Comparison of ENCODE assay signal across 18 cellular contexts in genomic region chr3:128823008-128823407, GRCh38.
"Had no signal": no experiment of that assay in that cellular context is flagged by ENCODE, and none has a peak within 500 bp of the region (broad histone marks: within the 10 kb centered on the region; RNA-seq: fewer than 3 reads in every experiment).

No MANE protein-coding gene starts in this region.

- ATAC-seq: T-helper 17 cell had no signal

- H3K4me3 ChIP-seq: breast epithelium, colonic mucosa, lower lobe of right lung, sigmoid colon had no signal

- DNase-seq: activated CD4-positive, alpha-beta T cell treated with anti-CD3 and anti-CD28 coated beads for 4 hours; activated CD4-positive, alpha-beta T cell treated with anti-CD3 and anti-CD28 coated beads, Interleukin-2, amount 50 U/mL, for 48 hours; activated CD4-positive, CD25-positive, alpha-beta regulatory T cell; activated effector memory CD4-positive, alpha-beta T cell treated with anti-CD3 and anti-CD28 coated beads, Interleukin-2, amount 50 U/mL, for 16 hours; activated naive CD4-positive, alpha-beta T cell treated with anti-CD3 and anti-CD28 coated beads, Interleukin-2, amount 50 U/mL, for 16 hours; amniotic stem cell; colonic mucosa; kidney; lower lobe of right lung; naive B cell; occipital lobe; sigmoid colon; stimulated activated CD4-positive, alpha-beta T cell treated with anti-CD3 and anti-CD28 coated beads, Interleukin-2, amount 100 ng/mL, for 48 hours; stimulated activated naive CD4-positive, alpha-beta T cell treated with Interleukin-2 at 50 U/mL for 16 hours; SW 1271; T-helper 17 cell had no signal

- H3K27me3 ChIP-seq: breast epithelium, colonic mucosa, sigmoid colon had no signal

- H3K4me3 Mint-ChIP-seq: central memory CD8-positive, alpha-beta T cell; naive B cell had no signal

- H3K27ac ChIP-seq: breast epithelium, colonic mucosa, lower lobe of right lung, sigmoid colon had no signal

- H3K36me3 ChIP-seq: breast epithelium, colonic mucosa had no signal

- H3K4me1 ChIP-seq: breast epithelium, colonic mucosa, lower lobe of right lung, sigmoid colon had no signal

- H3K27me3 Mint-ChIP-seq: central memory CD8-positive, alpha-beta T cell; naive B cell; T-helper 17 cell had no signal

- H3K9me3 Mint-ChIP-seq: central memory CD8-positive, alpha-beta T cell; naive B cell had no signal

- H3K9me3 ChIP-seq: breast epithelium, colonic mucosa, lower lobe of right lung, sigmoid colon had no signal

- H3K4me1 Mint-ChIP-seq: central memory CD8-positive, alpha-beta T cell had no signal
